Comparison of ENCODE assay signal across 23 cellular contexts in the genomic region with DNA sequence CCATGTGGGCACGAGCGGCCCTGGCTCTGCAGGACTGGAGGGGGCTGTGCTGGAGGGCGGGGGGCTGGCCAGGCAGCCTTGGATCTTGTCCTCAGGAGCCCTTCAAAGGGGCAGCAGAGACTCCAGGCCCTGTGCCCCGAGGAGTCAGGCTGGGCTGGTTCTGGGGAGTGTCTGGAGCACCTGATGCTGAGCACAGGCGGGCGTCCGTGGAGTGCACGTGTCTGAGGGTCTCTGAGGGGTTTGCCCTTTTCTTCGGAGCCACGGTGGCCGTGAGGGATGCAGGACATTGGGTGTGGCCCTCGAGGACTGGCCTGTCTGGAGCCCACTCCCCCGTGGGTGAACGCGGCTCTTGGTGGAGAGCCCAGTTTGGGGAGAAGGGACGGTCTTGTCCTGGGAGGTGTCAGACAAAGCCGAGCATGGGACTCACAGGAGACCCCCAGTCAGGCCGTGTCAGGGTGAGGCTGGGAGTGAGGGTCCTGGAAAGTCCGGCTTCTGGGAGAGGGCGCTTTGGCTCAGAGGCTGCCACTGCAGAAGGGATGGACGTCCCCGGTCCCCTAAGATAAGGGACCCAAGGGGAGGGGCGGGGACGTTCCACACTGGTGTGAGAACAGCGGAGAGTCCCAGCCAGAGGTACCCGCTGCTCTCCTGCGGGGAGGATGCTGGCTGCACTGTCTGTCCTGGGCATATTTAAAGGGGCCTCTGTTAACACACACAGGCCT.
DNase-seq lines count a peak whose midpoint lies in the region; ATAC-seq, FAIRE-seq and TF ChIP-seq lines count a peak whose summit lies in the region.
"Had no signal": no experiment of that assay in that cellular context is flagged by ENCODE, and none has a peak within 500 bp of the region (broad histone marks: within the 10 kb centered on the region; RNA-seq: fewer than 3 reads in every experiment).

No MANE protein-coding gene starts in this region.

- no peak overlapping the region for H3K4me2 ChIP-seq in HepG2 (ENCODE audit: low read depth, low read length)

- peaks cover 16% of the 10 kb centered on the region for H3K9me3 Mint-ChIP-seq in chondrocyte (ENCODE audit: low read depth)
- H3K9me3 Mint-ChIP-seq in stimulated activated memory B cell treated with anti-CD40 and anti-IgM and Interleukin-4, amounts not matched to agents 10 μg/mL and 1 μg/mL and 100 μg/mL, for 72 hours: peaks cover 13% of the 10 kb centered on the region
- H3K9me3 Mint-ChIP-seq in activated T-cell treated with anti-CD3 and anti-CD28 coated beads, Interleukin-2, amount 50 U/mL, for 24 hours: peaks cover 4% of the 10 kb centered on the region

- TF ChIP-seq POLR2A in HepG2 (IDR thresholded peaks at IDR 0.05; ENCODE audit: insufficient read depth in 1 of 2, low read depth in 2 of 2, low read length in 2 of 2): no peak

- BruUV-seq in HepG2 (replicated peaks; lab: Mats Ljungman, UMichigan): no TSS peak

- H3K4me3 ChIP-seq in GM06990 (replicated peaks; ENCODE audit: low read depth, low read length) (peak overlapping the region; percentile 8), HepG2 (replicated peaks in 1 of 3; ENCODE audit: insufficient read depth in 1 of 3, low read depth in 2 of 3, low read length in 3 of 3) (no peak overlapping the region)

- peaks cover 11% of the 10 kb centered on the region for H3K9me3 ChIP-seq in HepG2 (ENCODE audit: low read length)

- in situ Hi-C loops in HepG2 (cut with HindIII; ENCODE audit: extremely low pct_ligation_motif_present, low pct_unique_long_range_greater_than_20kb): no loop called here

- DNase-seq in GM06990 (ENCODE audit: extremely low read depth, insufficient read length) (no peak), chondrocyte (ENCODE audit: low spot score) (peak; percentile 88), HepG2 (ENCODE audit: low spot score) (no peak), NCI-H2196 treated with DMSO at 0.1 percent for 48 hours (lab: John Stamatoyannopoulos, UW; ENCODE audit: unreplicated experiment) (no peak), NCI-H2227 (lab: John Stamatoyannopoulos, UW; ENCODE audit: unreplicated experiment) (no peak)
- DNase-seq in activated T-cell treated with anti-CD3 and anti-CD28 coated beads, Interleukin-2, amount 50 U/mL, for 24 hours: no peak
- DNase-seq: activated CD4-positive, alpha-beta T cell treated with anti-CD3 and anti-CD28 coated beads, Interleukin-2, amount 50 U/mL, for 48 hours; activated CD4-positive, CD25-positive, alpha-beta regulatory T cell; activated CD8-positive, alpha-beta memory T cell treated with anti-CD3 and anti-CD28 coated beads, Interleukin-2, amount 50 U/mL, for 4 hours; CD4-positive, alpha-beta memory T cell; Karpas-422; naive thymus-derived CD4-positive, alpha-beta T cell; retina; stimulated activated CD4-positive, alpha-beta T cell treated with anti-CD3 and anti-CD28 coated beads, Interleukin-12 subunit alpha, Interleukin-12 subunit beta, amount 100 ng/mL, for 4 hours; stimulated activated CD4-positive, alpha-beta T cell treated with anti-CD3 and anti-CD28 coated beads, Interleukin-4, amount 100 ng/mL, for 24 hours; stimulated activated naive CD4-positive, alpha-beta T cell; T1000 had no signal

- CTCF ChIA-PET in HepG2 (lab: Yijun Ruan, JAX; ENCODE audit: low intra/inter-chr PET ratio, low total read pairs): no interaction called here

- intact Hi-C loops in HepG2 (cut with micrococcal nuclease; ENCODE audit: unreplicated experiment): no loop called here

- ATAC-seq in HepG2 (no peak), GM18517 (IDR thresholded peaks at IDR 0.05; ENCODE audit: unreplicated experiment) (no peak)
- ATAC-seq in stimulated activated memory B cell treated with anti-CD40 and anti-IgM and Interleukin-4, amounts not matched to agents 10 μg/mL and 1 μg/mL and 100 μg/mL, for 72 hours: no peak
- ATAC-seq: naive thymus-derived CD4-positive, alpha-beta T cell had no signal

- TF ChIP-seq EP300 in HepG2 (IDR thresholded peaks at IDR 0.05; ENCODE audit: low read depth in 2 of 2, low read length in 2 of 2) (no peak), HepG2 (CRISPR knock-in tag; IDR thresholded peaks at IDR 0.05; ENCODE audit: borderline replicate concordance) (no peak)

- no peak overlapping the region for H3K27ac ChIP-seq in HepG2 (ENCODE audit: extremely low read length, insufficient read depth, low read length)
- H3K27ac ChIP-seq: epithelial cell of prostate had no signal

- WGBS in HepG2 (ENCODE audit: low lambda C conversion rate): 97% methylated on average over 15 of the region's 27 CpGs

- POLR2A ChIA-PET in HepG2 (lab: Yijun Ruan, JAX): no interaction called here

- H3K36me3 ChIP-seq in GM06990 (ENCODE audit: control insufficient read depth, insufficient read depth, low read length): no peaks in the 10 kb centered on the region
- H3K36me3 ChIP-seq in HepG2 (replicated peaks in 1 of 2; ENCODE audit: control insufficient read depth in 1 of 2, insufficient read depth in 2 of 2, low read length in 2 of 2): peaks cover 4 to 20% of the 10 kb centered on the region in 2 experiments; a peak in 3 of 5 replicates

- H3K4me1 Mint-ChIP-seq in chondrocyte (ENCODE audit: low read depth): peaks cover 28% of the 10 kb centered on the region
- peaks cover 27% of the 10 kb centered on the region for H3K4me1 Mint-ChIP-seq in stimulated activated memory B cell treated with anti-CD40 and anti-IgM and Interleukin-4, amounts not matched to agents 10 μg/mL and 1 μg/mL and 100 μg/mL, for 72 hours
- peaks cover 6% of the 10 kb centered on the region for H3K4me1 Mint-ChIP-seq in activated T-cell treated with anti-CD3 and anti-CD28 coated beads, Interleukin-2, amount 50 U/mL, for 24 hours (ENCODE audit: low read depth)

- H4K20me1 ChIP-seq in HepG2 (ENCODE audit: insufficient read depth, low read length): no peaks in the 10 kb centered on the region

- no peak overlapping the region for H3K4me3 Mint-ChIP-seq in chondrocyte (ENCODE audit: unreplicated experiment)
- H3K4me3 Mint-ChIP-seq in stimulated activated memory B cell treated with anti-CD40 and anti-IgM and Interleukin-4, amounts not matched to agents 10 μg/mL and 1 μg/mL and 100 μg/mL, for 72 hours: peak overlapping the region; percentile 75
- no peak overlapping the region for H3K4me3 Mint-ChIP-seq in activated T-cell treated with anti-CD3 and anti-CD28 coated beads, Interleukin-2, amount 50 U/mL, for 24 hours
- H3K4me3 Mint-ChIP-seq: CD4-positive, alpha-beta memory T cell; naive thymus-derived CD4-positive, alpha-beta T cell had no signal

- H3K27ac Mint-ChIP-seq in chondrocyte (ENCODE audit: unreplicated experiment): no peak overlapping the region
- H3K27ac Mint-ChIP-seq in stimulated activated memory B cell treated with anti-CD40 and anti-IgM and Interleukin-4, amounts not matched to agents 10 μg/mL and 1 μg/mL and 100 μg/mL, for 72 hours: peak overlapping the region; percentile 67
- H3K27ac Mint-ChIP-seq in activated T-cell treated with anti-CD3 and anti-CD28 coated beads, Interleukin-2, amount 50 U/mL, for 24 hours: no peak overlapping the region
- H3K27ac Mint-ChIP-seq: CD4-positive, alpha-beta memory T cell; naive thymus-derived CD4-positive, alpha-beta T cell had no signal

- no peaks in the 10 kb centered on the region for H3K27me3 Mint-ChIP-seq in chondrocyte (ENCODE audit: low read depth)
- peaks cover 60% of the 10 kb centered on the region for H3K27me3 Mint-ChIP-seq in stimulated activated memory B cell treated with anti-CD40 and anti-IgM and Interleukin-4, amounts not matched to agents 10 μg/mL and 1 μg/mL and 100 μg/mL, for 72 hours
- peaks cover 3% of the 10 kb centered on the region for H3K27me3 Mint-ChIP-seq in activated T-cell treated with anti-CD3 and anti-CD28 coated beads, Interleukin-2, amount 50 U/mL, for 24 hours

- H3K27me3 ChIP-seq in GM06990 (replicated peaks; ENCODE audit: control insufficient read depth, insufficient read depth, low read length): no peaks in the 10 kb centered on the region; the same call in 1 of the 2 replicates
- no peaks in the 10 kb centered on the region for H3K27me3 ChIP-seq in HepG2 (ENCODE audit: control insufficient read depth in 1 of 2, insufficient read depth in 2 of 2, low read length in 2 of 2)

- FAIRE-seq in HepG2 (lab: Jason Lieb, UNC): no peak
- FAIRE-seq: G401.6, GM18507, H54 had no signal

- no peak overlapping the region for H2AFZ ChIP-seq in HepG2 (ENCODE audit: low read length)

- H3K4me1 ChIP-seq in HepG2 (ENCODE audit: insufficient read depth, low read length): peaks cover 74% of the 10 kb centered on the region

- TF ChIP-seq CTCF in GM06990 (IDR thresholded peaks at IDR 0.05; ENCODE audit: insufficient read depth, low read length, poor library complexity, severe bottlenecking) (no peak), chondrocyte (IDR thresholded peaks at IDR 0.05) (no peak), HepG2 (CRISPR knock-in tag; IDR thresholded peaks at IDR 0.05) (no peak)

- no peak overlapping the region for H3K9ac ChIP-seq in HepG2 (ENCODE audit: insufficient read depth, low read depth, low read length)

- H3K79me2 ChIP-seq in HepG2 (ENCODE audit: insufficient read depth, low read length): peaks cover 23% of the 10 kb centered on the region

- no peak for TF ChIP-seq RAD21 in HepG2 (CRISPR knock-in tag; IDR thresholded peaks at IDR 0.05)

- H3K36me3 Mint-ChIP-seq in chondrocyte (ENCODE audit: low read depth): peaks cover 20% of the 10 kb centered on the region
- H3K36me3 Mint-ChIP-seq in stimulated activated memory B cell treated with anti-CD40 and anti-IgM and Interleukin-4, amounts not matched to agents 10 μg/mL and 1 μg/mL and 100 μg/mL, for 72 hours: peaks cover 9% of the 10 kb centered on the region
- H3K36me3 Mint-ChIP-seq in activated T-cell treated with anti-CD3 and anti-CD28 coated beads, Interleukin-2, amount 50 U/mL, for 24 hours (ENCODE audit: low read depth): no peaks in the 10 kb centered on the region

TF ChIP-seq in HepG2, 621 proteins besides CTCF, POLR2A, EP300 and RAD21 (continues in another document):
- no peak for TF ChIP-seq SOX5 (CRISPR knock-in tag; IDR thresholded peaks at IDR 0.05; ENCODE audit: borderline replicate concordance)
